Comparison of ENCODE assay signal across 11 cellular contexts in the genomic region with DNA sequence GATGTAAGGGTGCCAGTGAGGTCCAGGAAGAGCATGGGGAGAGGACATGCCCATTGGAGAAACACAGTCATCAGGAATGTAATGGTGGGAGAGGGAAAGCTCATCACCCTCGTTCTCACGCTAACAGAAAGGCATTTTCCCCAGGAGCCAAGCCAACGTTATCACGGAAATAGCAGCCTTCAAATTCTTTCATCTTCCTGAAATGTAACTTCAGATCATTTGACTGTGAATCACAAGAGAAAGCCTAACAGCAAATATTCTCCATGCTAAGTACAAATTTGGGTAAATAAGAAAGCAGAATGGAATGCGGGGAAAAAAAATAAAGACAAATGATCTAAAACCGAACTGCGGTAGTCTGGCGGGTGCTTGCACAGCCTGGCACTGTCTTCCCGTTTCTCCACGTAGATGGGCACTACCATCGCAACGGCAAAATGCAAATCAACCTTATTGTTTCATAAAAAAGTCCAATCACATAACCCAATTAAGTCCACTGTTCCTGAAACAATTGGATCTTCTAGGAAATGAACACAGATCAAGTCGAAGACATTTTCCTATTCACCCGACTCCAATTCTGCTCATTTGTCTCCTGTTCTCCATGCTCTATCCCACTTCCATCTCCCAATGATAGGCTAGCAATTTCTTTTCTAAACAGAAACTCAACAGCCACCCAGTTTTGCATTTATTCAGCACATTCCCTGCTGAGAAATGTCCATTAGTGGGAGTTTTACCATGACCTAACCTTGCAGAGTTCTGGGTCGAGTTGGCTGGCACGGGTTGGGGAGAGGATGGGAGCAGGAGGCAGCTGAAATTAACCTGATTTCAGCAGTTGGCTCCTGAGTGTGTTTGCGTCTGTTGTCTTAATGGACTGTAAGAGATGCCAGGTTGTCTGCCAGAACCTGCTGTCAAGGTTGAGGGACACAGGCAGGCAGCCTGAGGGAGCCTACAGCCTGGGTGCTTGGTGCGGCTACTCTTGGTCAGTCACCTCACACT.
DNase-seq lines count a peak whose midpoint lies in the region; ATAC-seq and TF ChIP-seq lines count a peak whose summit lies in the region.
"Had no signal": no experiment of that assay in that cellular context is flagged by ENCODE, and none has a peak within 500 bp of the region (broad histone marks: within the 10 kb centered on the region; RNA-seq: fewer than 3 reads in every experiment).

No MANE protein-coding gene starts in this region.

- no peaks in the 10 kb centered on the region for H3K79me2 ChIP-seq in H9 (ENCODE audit: insufficient read depth, low read length)

- in situ Hi-C loops in ACHN (cut with HindIII; ENCODE audit: low pct_ligation_motif_present, low pct_unique_long_range_greater_than_20kb, low sequenced_read_pairs): no loop called here
- in situ Hi-C loops in IMR-90 (cut with MboI; ENCODE audit: low sequenced_read_pairs): no loop called here

- H3K36me3 Mint-ChIP-seq in H9 (ENCODE audit: insufficient read depth in 1 of 3, low read depth in 3 of 3): no peaks in the 10 kb centered on the region
- H3K36me3 Mint-ChIP-seq: CD14-positive monocyte had no signal

- H3K4me1 Mint-ChIP-seq in H9: peaks cover 18 to 26% of the 10 kb centered on the region in 2 experiments

- no peaks in the 10 kb centered on the region for H4K20me1 ChIP-seq in IMR-90 (ENCODE audit: insufficient read depth, low read length)
- no peaks in the 10 kb centered on the region for H4K20me1 ChIP-seq in H9 (ENCODE audit: control insufficient read depth, insufficient read depth, insufficient read length)

- no peak for TF ChIP-seq CTCF in IMR-90 (conservative IDR thresholded peaks at IDR 0.05; ENCODE audit: low read depth, low read length)
- TF ChIP-seq CTCF in H9 (conservative IDR thresholded peaks at IDR 0.05): no peak
- no peak for TF ChIP-seq CTCF in sigmoid colon (IDR thresholded peaks at IDR 0.05)

- peak overlapping the region; percentile 47 for H3K9ac ChIP-seq in IMR-90 (ENCODE audit: low read depth, low read length)
- H3K9ac ChIP-seq in H9 (ENCODE audit: extremely low read depth, insufficient read length, low read length): no peak overlapping the region

- H3K9me1 ChIP-seq in IMR-90 (ENCODE audit: insufficient read depth, low read length): peaks cover 20% of the 10 kb centered on the region

- CTCF ChIA-PET in IMR-90 (lab: Yijun Ruan, JAX): no interaction called here

- H3K23ac ChIP-seq in IMR-90 (ENCODE audit: low read depth, low read length): peak overlapping the region; percentile 98
- H3K23ac ChIP-seq in H9 (ENCODE audit: insufficient read length, low read depth, low read length): no peak overlapping the region

- H2BK5ac ChIP-seq in IMR-90 (ENCODE audit: low read depth, low read length, poor library complexity, severe bottlenecking): peak overlapping the region; percentile 100
- H2BK5ac ChIP-seq in H9 (ENCODE audit: insufficient read length, low read length): no peak overlapping the region

- H3K4me2 ChIP-seq in IMR-90 (ENCODE audit: low read depth, low read length) (peak overlapping the region; percentile 36; the same call in 1 of the 2 replicates), H9 (ENCODE audit: insufficient read depth, insufficient read length, low read length) (no peak overlapping the region)

- dilution Hi-C loops in IMR-90 (cut with HindIII; ENCODE audit: low sequenced_read_pairs, unreplicated experiment): no loop called here

- H3K4me1 ChIP-seq in IMR-90 (ENCODE audit: control insufficient read depth, insufficient read depth, low read length) (peaks cover 24% of the 10 kb centered on the region), H9 (ENCODE audit: insufficient read depth, low read length) (peaks cover 6% of the 10 kb centered on the region; the same call in 1 of the 2 replicates), sigmoid colon (no peaks in the 10 kb centered on the region)

- peak overlapping the region; percentile 97 for H3K56ac ChIP-seq in IMR-90 (ENCODE audit: extremely low read depth, insufficient read depth, low read length)
- H3K56ac ChIP-seq in H9 (ENCODE audit: insufficient read length, low read depth, low read length): no peak overlapping the region

- H3K14ac ChIP-seq in IMR-90 (replicated peaks; ENCODE audit: low read depth, low read length) (peak overlapping the region; percentile 99), H9 (ENCODE audit: insufficient read depth, low read length) (no peak overlapping the region)

- H3K9me3 Mint-ChIP-seq in H9: no peaks in the 10 kb centered on the region

- H3K27me3 ChIP-seq in IMR-90 (ENCODE audit: control insufficient read depth, insufficient read depth, low read length) (no peaks in the 10 kb centered on the region), H9 (ENCODE audit: insufficient read depth, low read length) (no peaks in the 10 kb centered on the region), sigmoid colon (no peaks in the 10 kb centered on the region)

- peak overlapping the region; percentile 97 for H2AK9ac ChIP-seq in IMR-90 (replicated peaks; ENCODE audit: low read depth, low read length, poor library complexity)

- H3K18ac ChIP-seq in IMR-90 (ENCODE audit: low read depth, low read length) (peak overlapping the region; percentile 99), H9 (ENCODE audit: insufficient read length, low read depth, low read length) (no peak overlapping the region)

- POLR2A ChIA-PET in IMR-90 (lab: Charles Lee; ENCODE audit: unreplicated experiment): interaction anchor here (0.7 kb wide), 1 partner anchor 32 kb away, joined by 3 read pairs; no protein-coding TSS in a partner anchor

- no peak; the same call in 1 of the 2 replicates for TF ChIP-seq RAD21 in IMR-90 (IDR thresholded peaks at IDR 0.05; ENCODE audit: low read length)

- H2AK5ac ChIP-seq in IMR-90 (ENCODE audit: low read depth, low read length) (peak overlapping the region; percentile 100), H9 (ENCODE audit: insufficient read length, low read length) (no peak overlapping the region)

- H3K23me2 ChIP-seq in H9 (ENCODE audit: insufficient read length, low read depth, low read length, poor library complexity, severe bottlenecking): no peaks in the 10 kb centered on the region

- H3K27ac ChIP-seq in IMR-90 (ENCODE audit: insufficient read depth, low read length): peak overlapping the region; percentile 100
- H3K27ac ChIP-seq in H9 (ENCODE audit: insufficient read length, low read depth, low read length): no peak overlapping the region
- no peak overlapping the region for H3K27ac ChIP-seq in sigmoid colon

- H3K36me3 ChIP-seq in IMR-90 (ENCODE audit: control insufficient read depth, insufficient read depth, low read length) (no peaks in the 10 kb centered on the region), sigmoid colon (no peaks in the 10 kb centered on the region)

- H3K79me1 ChIP-seq in IMR-90 (ENCODE audit: low read depth in 1 of 2, low read length in 2 of 2) (peaks cover 0 to 5% of the 10 kb centered on the region in 2 experiments; a peak in 1 of 4 replicates), H9 (ENCODE audit: insufficient read depth, low read depth, low read length, poor library complexity, severe bottlenecking) (no peaks in the 10 kb centered on the region)

- no peak overlapping the region for H3T11ph ChIP-seq in H9 (ENCODE audit: low read length)

- intact Hi-C loops in IMR-90 (cut with micrococcal nuclease) (loop anchor here (1.0 to 5.0 kb wide), 2 partner anchors 8 to 47 kb away; no protein-coding TSS in a partner anchor), sigmoid colon (cut with DNase I) (no loop called here)

- H4K91ac ChIP-seq in IMR-90 (ENCODE audit: insufficient read depth, low read depth, low read length): peak overlapping the region; percentile 99
- no peak overlapping the region for H4K91ac ChIP-seq in H9 (ENCODE audit: insufficient read length, low read depth, low read length)

- WGBS in IMR-90 (ENCODE audit: extremely low coverage in 2 of 2, insufficient read length in 1 of 2), 2 experiments: 85% methylated on average over 6 of the region's 18 CpGs; no CpG with 5 or more reads in 1 of the 2 experiments
- no CpG with 5 or more reads among the region's 18 CpGs for WGBS in H9 (ENCODE audit: extremely low coverage, insufficient read length, low lambda C conversion rate)
- 88 to 90% methylated on average over 18 of the region's 18 CpGs for WGBS in sigmoid colon, 2 donors

- H4K5ac ChIP-seq in IMR-90 (ENCODE audit: low read depth, low read length) (peak overlapping the region; percentile 100), H9 (ENCODE audit: insufficient read length, low read depth, low read length) (no peak overlapping the region)

- H2BK120ac ChIP-seq in IMR-90 (ENCODE audit: low read depth, low read length) (peak overlapping the region; percentile 100), H9 (ENCODE audit: low read depth, low read length, poor library complexity, severe bottlenecking) (no peak overlapping the region)

- H3K4me3 ChIP-seq in IMR-90 (ENCODE audit: insufficient read depth, low read depth, low read length): no peak overlapping the region
- H3K4me3 ChIP-seq in sigmoid colon: no peak overlapping the region

- H3K4me3 Mint-ChIP-seq in H9: no peak overlapping the region
- H3K4me3 Mint-ChIP-seq: CD14-positive monocyte had no signal

- H2BK12ac ChIP-seq in H9 (ENCODE audit: insufficient read length, low read depth, low read length): no peak overlapping the region

- no peak for TF ChIP-seq EP300 in sigmoid colon (IDR thresholded peaks at IDR 0.05)

- peak overlapping the region; percentile 99 for H3K4ac ChIP-seq in IMR-90 (ENCODE audit: low read depth, low read length)
- no peak overlapping the region for H3K4ac ChIP-seq in H9 (ENCODE audit: low read depth, low read length)

- peak; percentile 96 for DNase-seq in ACHN
- DNase-seq in IMR-90: peak; percentile 99
- DNase-seq in cerebellar cortex (ENCODE audit: low spot score): peak; percentile 97
- peak; percentile 27 for DNase-seq in medulla oblongata (ENCODE audit: extremely low spot score)
- DNase-seq in H9: no peak
- DNase-seq in sigmoid colon: no peak
- no peak for DNase-seq in stimulated activated naive CD8-positive, alpha-beta T cell treated with anti-CD3 and anti-CD28 coated beads, Interleukin-15, Interleukin-2, amounts not matched to agents 100 U/mL and 50 U/mL, for 24 hours
- DNase-seq: activated CD4-positive, alpha-beta T cell treated with anti-CD3 and anti-CD28 coated beads, Interleukin-2, amount 50 U/mL, for 1 hour; NCI-H2171 had no signal

- H3K27me3 Mint-ChIP-seq in H9 (ENCODE audit: low read depth): no peaks in the 10 kb centered on the region

- TF ChIP-seq POLR2A in IMR-90 (IDR thresholded peaks at IDR 0.05; ENCODE audit: low read depth, low read length): no peak
- no peak for TF ChIP-seq POLR2A in sigmoid colon (IDR thresholded peaks at IDR 0.05)

- ATAC-seq in IMR-90 (ENCODE audit: low read depth) (peak; percentile 91), HG03280 (IDR thresholded peaks at IDR 0.05; ENCODE audit: unreplicated experiment) (no peak)
- no peak for ATAC-seq in stimulated activated naive CD8-positive, alpha-beta T cell treated with anti-CD3 and anti-CD28 coated beads, Interleukin-15, Interleukin-2, amounts not matched to agents 100 U/mL and 50 U/mL, for 24 hours

- no peak overlapping the region for H3K27ac Mint-ChIP-seq in H9
- H3K27ac Mint-ChIP-seq: CD14-positive monocyte had no signal

- H2BK20ac ChIP-seq in IMR-90 (ENCODE audit: low read depth, low read length) (peak overlapping the region; percentile 100), H9 (ENCODE audit: low read depth, low read length, poor library complexity, severe bottlenecking) (no peak overlapping the region)

- BruUV-seq in IMR-90 (replicated peaks; lab: Mats Ljungman, UMichigan): no TSS peak

- H2BK15ac ChIP-seq in IMR-90 (ENCODE audit: low read depth, low read length) (peak overlapping the region; percentile 76), H9 (ENCODE audit: low read depth, low read length) (no peak overlapping the region)

- H4K8ac ChIP-seq in IMR-90 (ENCODE audit: low read depth in 2 of 2, low read length in 2 of 2): peak overlapping the region; percentile 94 to 97
- H4K8ac ChIP-seq in H9 (replicated peaks; ENCODE audit: insufficient read length, low read depth, low read length): no peak overlapping the region

- H2AFZ ChIP-seq in IMR-90 (replicated peaks; ENCODE audit: low read length, poor library complexity) (peak overlapping the region; percentile 78), H9 (ENCODE audit: low read length) (no peak overlapping the region)

- H3K9me3 ChIP-seq in IMR-90 (ENCODE audit: control insufficient read depth, insufficient read depth, low read length) (no peaks in the 10 kb centered on the region), H9 (ENCODE audit: control insufficient read depth, low read depth, low read length) (no peaks in the 10 kb centered on the region), sigmoid colon (no peaks in the 10 kb centered on the region)

Comparison
In these comparisons a context has a peak if more than half of its experiments do, and no peak if none do; other contexts are left out.
1. DNase-seq: peak in ACHN (single experiment), IMR-90 (single experiment), cerebellar cortex (single experiment) and medulla oblongata (single experiment); none in H9 (single experiment), sigmoid colon (single experiment) and stimulated activated naive CD8-positive, alpha-beta T cell treated with anti-CD3 and anti-CD28 coated beads, Interleukin-15, Interleukin-2, amounts not matched to agents 100 U/mL and 50 U/mL, for 24 hours (single experiment).